Comparison of ENCODE assay signal across 17 cellular contexts in the genomic region with DNA sequence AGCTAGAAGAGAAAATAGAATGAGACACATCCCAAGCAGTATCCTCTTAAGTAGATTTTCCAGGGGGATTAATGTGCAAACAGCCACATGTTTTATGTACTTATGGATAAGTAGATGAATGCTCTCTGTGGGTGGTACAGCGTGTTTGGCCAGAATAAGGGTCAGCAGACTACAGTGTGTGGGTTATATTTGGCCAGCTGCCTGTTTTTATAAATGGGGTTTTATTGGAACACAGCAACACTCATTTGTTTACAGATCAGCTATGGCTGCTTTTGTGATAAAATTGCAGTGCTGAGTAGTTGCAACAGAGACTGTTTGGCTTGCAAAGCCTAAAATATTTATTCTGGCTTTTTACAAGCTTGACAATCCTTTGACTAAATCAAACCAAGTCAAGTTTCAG.
DNase-seq lines count a peak whose midpoint lies in the region; ATAC-seq and TF ChIP-seq lines count a peak whose summit lies in the region.
"Had no signal": no experiment of that assay in that cellular context is flagged by ENCODE, and none has a peak within 500 bp of the region (broad histone marks: within the 10 kb centered on the region; RNA-seq: fewer than 3 reads in every experiment).

No MANE protein-coding gene starts in this region.

- intact Hi-C loops in A673 (cut with micrococcal nuclease; ENCODE audit: unreplicated experiment): no loop called here

- no peak for TF ChIP-seq POLR2A in tibial nerve (IDR thresholded peaks at IDR 0.05)

- peaks cover 0 to 18% (median 3%) of the 10 kb centered on the region in 4 donors for H3K4me1 ChIP-seq in tibial nerve
- no peaks in the 10 kb centered on the region for H3K4me1 ChIP-seq in A673 (ENCODE audit: insufficient read depth, low read length, poor library complexity, severe bottlenecking)
- H3K4me1 ChIP-seq: psoas muscle, upper lobe of right lung had no signal

- no TSS peak for BruUV-seq in A673 (replicated peaks; lab: Mats Ljungman, UMichigan)

- in situ Hi-C loops in SK-MEL-5 (cut with HindIII; ENCODE audit: low pct_unique_long_range_greater_than_20kb, low sequenced_read_pairs): no loop called here

- H3K27me3 ChIP-seq in tibial nerve (no peaks in the 10 kb centered on the region), A673 (replicated peaks; ENCODE audit: insufficient read depth, low read depth, low read length, poor library complexity) (no peaks in the 10 kb centered on the region)
- H3K27me3 ChIP-seq: upper lobe of right lung had no signal

- H3K27ac ChIP-seq in tibial nerve (peak overlapping the region in 3 of 4 donors; percentile 3 to 67 (median 39)), A673 (ENCODE audit: low read depth, low read length, poor library complexity, severe bottlenecking) (no peak overlapping the region)
- H3K27ac ChIP-seq: 22Rv1, psoas muscle, upper lobe of right lung had no signal

- no peak for ATAC-seq in HG03196 (IDR thresholded peaks at IDR 0.05; ENCODE audit: unreplicated experiment)
- ATAC-seq: natural killer cell, psoas muscle, upper lobe of right lung had no signal

- peaks cover 0 to 20% (median 0%) of the 10 kb centered on the region in 4 donors for H3K9me3 ChIP-seq in tibial nerve
- no peaks in the 10 kb centered on the region for H3K9me3 ChIP-seq in A673 (ENCODE audit: low read depth, low read length, poor library complexity, severe bottlenecking)
- H3K9me3 ChIP-seq: psoas muscle, upper lobe of right lung had no signal

- H3K4me3 ChIP-seq in tibial nerve: no peak overlapping the region
- H3K4me3 ChIP-seq in A673 (ENCODE audit: low read depth, low read length, poor library complexity, severe bottlenecking): no peak overlapping the region
- H3K4me3 ChIP-seq: psoas muscle, upper lobe of right lung had no signal

- TF ChIP-seq EP300 in tibial nerve (IDR thresholded peaks at IDR 0.05): peak; percentile 35 to 76

- TF ChIP-seq CTCF in tibial nerve (IDR thresholded peaks at IDR 0.05) (no peak), A673 (conservative IDR thresholded peaks at IDR 0.05; ENCODE audit: low read depth, low read length) (no peak)

- WGBS in tibial nerve, 2 donors: 14% methylated on average over 1 of the region's 1 CpG

- no peaks in the 10 kb centered on the region for H3K36me3 ChIP-seq in tibial nerve
- H3K36me3 ChIP-seq in A673 (ENCODE audit: insufficient read depth, low read length, poor library complexity, severe bottlenecking): no peaks in the 10 kb centered on the region
- H3K36me3 ChIP-seq: upper lobe of right lung had no signal

- DNase-seq in NCI-H446 treated with DMSO at 0.1 percent for 48 hours (lab: John Stamatoyannopoulos, UW) (peak; percentile 1), NCI-H446 (lab: John Stamatoyannopoulos, UW) (no peak), NCI-H2227 treated with DMSO at 0.1 percent for 48 hours (lab: John Stamatoyannopoulos, UW) (peak; percentile 45), SK-MEL-5 (ENCODE audit: low read depth, low spot score) (peak; percentile 30), tibial nerve (ENCODE audit: low spot score in 2 of 2) (peak in 1 of 2 donors; percentile 6), A673 (ENCODE audit: low spot score) (no peak)
- no peak for DNase-seq in activated effector memory CD4-positive, alpha-beta T cell treated with Interleukin-2 at 50 U/mL for 16 hours
- DNase-seq: activated CD4-positive, alpha-beta T cell treated with anti-CD3 and anti-CD28 coated beads, Interleukin-2, amount 50 U/mL, for 1 hour; activated T-cell treated with anti-CD3 and anti-CD28 coated beads, Interleukin-2, amount 50 U/mL, for 1 hour; dermis blood vessel endothelial cell; natural killer cell; NCI-H2171 treated with DMSO at 0.1 percent for 48 hours; psoas muscle; stimulated activated naive CD4-positive, alpha-beta T cell treated with Interleukin-2 at 50 U/mL for 16 hours; upper lobe of right lung had no signal

- CTCF ChIA-PET in A673 (lab: Charles Lee): no interaction called here

- POLR2A ChIA-PET in A673 (lab: Charles Lee; ENCODE audit: low non-redundant PET): no interaction called here

Comparison
In these comparisons a context has a peak if more than half of its experiments do, and no peak if none do; other contexts are left out.
1. DNase-seq: peak in NCI-H446 treated with DMSO at 0.1 percent for 48 hours (single experiment), NCI-H2227 treated with DMSO at 0.1 percent for 48 hours (single experiment) and SK-MEL-5 (single experiment); none in NCI-H446 (0 of 2), A673 (single experiment) and activated effector memory CD4-positive, alpha-beta T cell treated with Interleukin-2 at 50 U/mL for 16 hours (single experiment).